ENCODE assay signal across 8 cellular contexts in the genomic region with DNA sequence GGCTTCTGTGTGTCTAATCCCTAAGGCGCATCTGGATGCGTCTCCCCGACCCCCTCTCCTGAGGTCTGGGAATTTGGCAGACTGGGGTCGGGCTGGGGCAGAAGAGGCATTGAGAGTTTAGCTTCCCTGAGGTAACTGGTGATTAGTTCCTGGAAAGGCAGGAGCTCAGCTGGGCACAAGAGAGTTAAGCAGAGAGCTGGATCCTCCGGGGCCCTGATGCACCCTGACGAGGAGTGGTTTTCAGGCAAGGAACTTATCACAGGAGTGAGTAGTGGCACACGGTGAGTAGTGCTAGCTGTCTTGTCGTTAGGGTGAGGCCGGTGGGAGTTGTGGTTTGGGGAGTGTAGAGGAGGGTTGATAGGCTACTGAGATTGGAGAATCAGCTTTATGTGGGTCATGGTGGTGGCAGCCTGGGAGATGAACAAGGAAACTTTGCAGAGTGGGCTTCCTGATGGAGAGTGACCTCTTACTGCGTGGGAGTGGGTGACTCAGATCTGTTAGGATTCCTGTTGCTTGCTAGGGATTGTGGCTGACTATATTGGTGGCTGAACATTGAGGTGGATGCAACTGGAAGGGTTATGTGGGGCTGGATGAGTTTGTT. TPM values are rescaled to one million over a fixed set of nuclear protein-coding genes. Genes with fewer than 3 reads are reported as not detected.
DNase-seq lines count a peak whose midpoint lies in the region; ATAC-seq and TF ChIP-seq lines count a peak whose summit lies in the region.

No MANE protein-coding gene starts in this region.

- H4K20me1 ChIP-seq in OCI-LY1 (ENCODE audit: insufficient read depth, low read length), result no peaks in the 10 kb centered on the region

- peak; percentile 43 for ATAC-seq in CD4-positive, alpha-beta T cell (ENCODE audit: poor library complexity)
- ATAC-seq in GM21723 (IDR thresholded peaks at IDR 0.05; ENCODE audit: unreplicated experiment) (peak; percentile 34), heart left ventricle (peak in 3 of 4 donors; percentile 34 to 45 (median 36)), GM19351 (IDR thresholded peaks at IDR 0.05; ENCODE audit: unreplicated experiment) (no peak)
- peak; percentile 67 to 90 for ATAC-seq in activated naive CD4-positive, alpha-beta T cell treated with anti-CD3 and anti-CD28 coated beads, Interleukin-2, amount 50 U/mL, for 72 hours

- intact Hi-C loops in CD4-positive, alpha-beta T cell (cut with DNase I, micrococcal nuclease), result loop anchor here (2.0 to 10.0 kb wide), 4 partner anchors 37 to 1495 kb away; a partner anchor contains a TSS
- intact Hi-C loops in heart left ventricle (cut with DNase I) (loop anchor here in 2 of 10 donors (2.0 to 10.0 kb wide), 2 partner anchors 39 to 95 kb away; a partner anchor contains a TSS), posterior cingulate gyrus (cut with DNase I) (loop anchor here (2.0 kb wide), 1 partner anchor 39 kb away; a partner anchor contains a TSS)

- POLR2A ChIA-PET in CD4-positive, alpha-beta T cell (lab: Charles Lee), result interaction anchor here (1.2 to 1.4 kb wide), 3 partner anchors 11 to 155 kb away, joined by 3 to 10 read pairs (median 4); a partner anchor contains a TSS

- CTCF ChIA-PET in CD4-positive, alpha-beta T cell (lab: Charles Lee), result interaction anchor here (1.3 to 1.9 kb wide), 3 partner anchors 37 to 143 kb away, joined by 3 to 8 read pairs (median 6); no protein-coding TSS in a partner anchor

- H3K9me2 ChIP-seq in OCI-LY1 (ENCODE audit: low read depth, low read length), result no peaks in the 10 kb centered on the region

- H3K36me3 ChIP-seq in OCI-LY1 (ENCODE audit: insufficient read depth, low read length) (peaks cover 4% of the 10 kb centered on the region; the same call in 1 of the 2 replicates), heart left ventricle (peaks cover 0 to 34% (median 19%) of the 10 kb centered on the region in 9 donors)

- no peaks in the 10 kb centered on the region for H3K9me3 ChIP-seq in CD4-positive, alpha-beta T cell (ENCODE audit: control insufficient read depth, low read length)
- H3K9me3 ChIP-seq in OCI-LY1 (ENCODE audit: low read length) (no peaks in the 10 kb centered on the region), heart left ventricle (no peaks in the 10 kb centered on the region)

- peak overlapping the region; percentile 82 for H3K27ac Mint-ChIP-seq in CD4-positive, alpha-beta T cell
- peak overlapping the region; percentile 91 to 92 for H3K27ac Mint-ChIP-seq in activated naive CD4-positive, alpha-beta T cell treated with anti-CD3 and anti-CD28 coated beads, Interleukin-2, amount 50 U/mL, for 72 hours

- no peaks in the 10 kb centered on the region for H3F3A ChIP-seq in OCI-LY1 (ENCODE audit: insufficient read depth, low read length)

- TF ChIP-seq POLR2A in heart left ventricle (IDR thresholded peaks at IDR 0.05), result no peak

- 1 to 2% (median 1%) methylated on average over 10 of the region's 10 CpGs for WGBS in heart left ventricle, 4 donors

- H2AFZ ChIP-seq in OCI-LY1 (ENCODE audit: low read length), result no peak overlapping the region

- H3K27me3 Mint-ChIP-seq in CD4-positive, alpha-beta T cell, result no peaks in the 10 kb centered on the region

- H3K4me1 ChIP-seq in OCI-LY1 (ENCODE audit: insufficient read depth, low read length, severe bottlenecking), result peaks cover 21% of the 10 kb centered on the region
- H3K4me1 ChIP-seq in heart left ventricle, result peaks cover 0 to 36% (median 18%) of the 10 kb centered on the region in 12 donors

- no peak overlapping the region for H3K27ac ChIP-seq in CD4-positive, alpha-beta T cell (ENCODE audit: low read depth, low read length)
- H3K27ac ChIP-seq in OCI-LY1 (ENCODE audit: low read depth, low read length, poor library complexity, severe bottlenecking), result no peak overlapping the region
- peak overlapping the region; percentile 74 to 95 (median 88) for H3K27ac ChIP-seq in heart left ventricle

- TF ChIP-seq CTCF in CD4-positive, alpha-beta T cell (IDR thresholded peaks at IDR 0.05), result no peak
- TF ChIP-seq CTCF in OCI-LY1 (IDR thresholded peaks at IDR 0.05; ENCODE audit: low read length), result no peak
- no peak for TF ChIP-seq CTCF in heart left ventricle (IDR thresholded peaks at IDR 0.05)

- H3K4me2 ChIP-seq in OCI-LY1 (ENCODE audit: low read length), result peak overlapping the region; percentile 84

- H3K9me3 Mint-ChIP-seq in CD4-positive, alpha-beta T cell, result no peaks in the 10 kb centered on the region
- H3K9me3 Mint-ChIP-seq in activated naive CD4-positive, alpha-beta T cell treated with anti-CD3 and anti-CD28 coated beads, Interleukin-2, amount 50 U/mL, for 72 hours, result no peaks in the 10 kb centered on the region

- peak overlapping the region; percentile 96 for H3K9ac ChIP-seq in OCI-LY1 (ENCODE audit: low read length)

- H3K4me3 ChIP-seq in OCI-LY1 (ENCODE audit: low read depth, low read length, poor library complexity, severe bottlenecking) (peak overlapping the region; percentile 86), heart left ventricle (peak overlapping the region; percentile 77 to 100 (median 96))

- H3K27me3 ChIP-seq in CD4-positive, alpha-beta T cell (ENCODE audit: control insufficient read depth, insufficient read depth, low read length), result no peaks in the 10 kb centered on the region
- H3K27me3 ChIP-seq in OCI-LY1 (ENCODE audit: insufficient read depth, low read length) (no peaks in the 10 kb centered on the region), heart left ventricle (no peaks in the 10 kb centered on the region)

- peaks cover 46% of the 10 kb centered on the region for H3K4me1 Mint-ChIP-seq in CD4-positive, alpha-beta T cell (ENCODE audit: low read depth)

- peaks cover 17% of the 10 kb centered on the region for H3K79me2 ChIP-seq in OCI-LY1 (ENCODE audit: insufficient read depth, low read length)

- peak in 6 of 10 experiments; percentile 2 to 32 (median 6) for DNase-seq in CD4-positive, alpha-beta T cell
- DNase-seq in activated naive CD4-positive, alpha-beta T cell treated with anti-CD3 and anti-CD28 coated beads, Interleukin-2, amount 50 U/mL, for 72 hours (ENCODE audit: low spot score in 2 of 2), result peak; percentile 48 to 77
- DNase-seq in heart left ventricle (peak in 1 of 5 donors; percentile 31), posterior cingulate gyrus (peak in 8 of 10 donors; percentile 9 to 86 (median 23)), NCI-H446 treated with DMSO at 0.1 percent for 48 hours (lab: John Stamatoyannopoulos, UW) (no peak)

- H3K36me3 Mint-ChIP-seq in CD4-positive, alpha-beta T cell (ENCODE audit: low read depth), result peaks cover 22% of the 10 kb centered on the region
- peaks cover 0 to 7% of the 10 kb centered on the region in 2 donors for H3K36me3 Mint-ChIP-seq in activated naive CD4-positive, alpha-beta T cell treated with anti-CD3 and anti-CD28 coated beads, Interleukin-2, amount 50 U/mL, for 72 hours

- H3K4me3 Mint-ChIP-seq in CD4-positive, alpha-beta T cell, result peak overlapping the region; percentile 90

RNA-seq across cellular contexts. Expression of a gene that starts 0.9 kb away (rescaled TPM):
- 10 to 100 TPM; 39.9 to 41.7 TPM for total RNA-seq in CD4-positive, alpha-beta T cell
- total RNA-seq in activated naive CD4-positive, alpha-beta T cell treated with anti-CD3 and anti-CD28 coated beads, Interleukin-2, amount 50 U/mL, for 72 hours, result 10 to 100 TPM; 17.9 to 27.4 TPM
- 10 to 100 TPM; 10.1 to 20.0 (median 13.3) TPM for total RNA-seq in heart left ventricle
- polyA plus RNA-seq in heart left ventricle, result 1 to 10 TPM; 5.5 to 6.8 TPM

RNA-seq across cellular contexts. Expression of a gene that starts 39.6 kb away (rescaled TPM):
- 10 to 100 TPM; 18.9 to 19.2 TPM for total RNA-seq in CD4-positive, alpha-beta T cell
- 10 to 100 TPM; 34.9 to 48.1 TPM for total RNA-seq in activated naive CD4-positive, alpha-beta T cell treated with anti-CD3 and anti-CD28 coated beads, Interleukin-2, amount 50 U/mL, for 72 hours
- total RNA-seq in heart left ventricle, result 10 to 100 TPM; 11.0 to 21.5 (median 16.1) TPM
- 10 to 100 TPM in 1 of 2 donors, 1 to 10 TPM in 1; 4.5 to 14.8 TPM for polyA plus RNA-seq in heart left ventricle

Comparison
In these comparisons a context has a peak if more than half of its experiments do, and no peak if none do; other contexts are left out.
1. H3K27ac ChIP-seq: peak in heart left ventricle (12 of 12); none in CD4-positive, alpha-beta T cell (single experiment) and OCI-LY1 (single experiment).